ENCODE assay signal across 11 cellular contexts in the genomic region with DNA sequence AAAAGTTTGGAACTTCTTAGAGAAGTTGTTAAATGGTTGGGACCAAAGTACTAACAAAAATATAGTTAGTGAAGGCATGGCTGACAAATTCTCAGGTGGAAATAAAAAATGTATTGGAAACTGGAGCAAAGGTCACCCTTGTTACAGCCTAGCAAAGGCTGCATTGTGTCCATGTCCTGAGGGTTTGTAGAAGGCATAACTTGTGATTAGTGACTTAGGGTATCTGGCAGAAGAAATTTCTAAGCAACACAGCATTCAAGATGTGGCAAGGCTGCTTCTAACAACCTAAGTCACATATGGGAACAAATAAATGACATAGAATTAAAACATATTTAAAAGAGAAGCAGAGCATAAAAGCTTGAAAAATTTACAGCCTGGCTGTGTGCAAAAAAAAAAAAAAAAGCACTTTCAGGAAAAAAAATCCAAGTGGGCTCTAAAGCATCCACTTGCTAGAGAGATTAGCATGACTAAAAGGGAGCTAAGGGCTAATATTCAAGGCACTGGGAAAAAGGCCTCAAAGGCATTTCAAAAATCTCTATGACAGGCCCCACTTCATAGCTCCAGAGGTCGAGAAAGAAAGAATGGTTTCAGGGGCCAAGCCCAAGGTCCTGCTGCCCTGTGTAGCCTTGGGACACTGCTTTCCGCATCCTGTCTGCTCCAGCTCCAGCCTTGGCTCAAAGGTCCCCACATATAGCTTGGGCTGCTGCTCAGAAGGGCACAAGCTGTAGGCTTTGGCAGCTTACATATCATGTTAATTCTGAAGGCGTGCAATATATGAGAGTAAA.
"Had no signal": no experiment of that assay in that cellular context is flagged by ENCODE, and none has a peak within 500 bp of the region (broad histone marks: within the 10 kb centered on the region; RNA-seq: fewer than 3 reads in every experiment).

No MANE protein-coding gene starts in this region.

- H3K4me1 ChIP-seq: neural progenitor cell had no signal

- H3K4me3 ChIP-seq: neural progenitor cell had no signal

- H3K27me3 ChIP-seq: neural progenitor cell had no signal

- DNase-seq: activated CD4-positive, alpha-beta T cell treated with anti-CD3 and anti-CD28 coated beads, Interleukin-2, amount 50 U/mL, for 1 hour; activated CD8-positive, alpha-beta memory T cell treated with anti-CD3 and anti-CD28 coated beads for 24 hours; activated naive CD4-positive, alpha-beta T cell treated with anti-CD3 and anti-CD28 coated beads for 36 hours; activated naive CD8-positive, alpha-beta T cell treated with anti-CD3 and anti-CD28 coated beads, Interleukin-2, amount 50 U/mL, for 24 hours; dermis blood vessel endothelial cell; erythroblast; kidney glomerular epithelial cell; midbrain; stimulated activated CD4-positive, alpha-beta T cell treated with anti-CD3 and anti-CD28 coated beads, Interleukin-2, amount 100 ng/mL, for 48 hours; T-helper 9 cell had no signal

- H3K9ac ChIP-seq: neural progenitor cell had no signal

- H3K27ac ChIP-seq: neural progenitor cell had no signal

- H3K36me3 ChIP-seq: neural progenitor cell had no signal

- H2AFZ ChIP-seq: neural progenitor cell had no signal

- H3K4me2 ChIP-seq: neural progenitor cell had no signal
